19 cellular contexts compared by ENCODE assay signal in genomic region chr21:25508364-25508763, GRCh38.
DNase-seq lines count a peak whose midpoint lies in the region; ATAC-seq and TF ChIP-seq lines count a peak whose summit lies in the region.
"Had no signal": no experiment of that assay in that cellular context is flagged by ENCODE, and none has a peak within 500 bp of the region (broad histone marks: within the 10 kb centered on the region; RNA-seq: fewer than 3 reads in every experiment).

No MANE protein-coding gene starts in this region.

- TF ChIP-seq POLR2A in IMR-90 (IDR thresholded peaks at IDR 0.05; ENCODE audit: low read depth, low read length): no peak

- H3K9me3 ChIP-seq in IMR-90 (ENCODE audit: control insufficient read depth, insufficient read depth, low read length) (no peaks in the 10 kb centered on the region), neuronal stem cell (replicated peaks in 1 of 2; ENCODE audit: control insufficient read depth in 2 of 2, insufficient read depth in 1 of 2, low read depth in 1 of 2, low read length in 2 of 2) (peaks cover 0 to 2% of the 10 kb centered on the region in 2 donors), left ventricle myocardium inferior (replicated peaks) (no peaks in the 10 kb centered on the region)
- no peaks in the 10 kb centered on the region for H3K9me3 ChIP-seq in CD8-positive, alpha-beta T cell (ENCODE audit: low read length)

- H3K27me3 Mint-ChIP-seq in activated T-cell treated with anti-CD3 and anti-CD28 coated beads, Interleukin-2, amount 50 U/mL, for 4 hours (ENCODE audit: low read depth): no peaks in the 10 kb centered on the region
- no peaks in the 10 kb centered on the region for H3K27me3 Mint-ChIP-seq in activated naive CD8-positive, alpha-beta T cell
- no peaks in the 10 kb centered on the region for H3K27me3 Mint-ChIP-seq in CD8-positive, alpha-beta T cell (ENCODE audit: low read depth)

- H3K36me3 Mint-ChIP-seq in activated T-cell treated with anti-CD3 and anti-CD28 coated beads, Interleukin-2, amount 50 U/mL, for 4 hours (ENCODE audit: insufficient read depth): peaks cover 12% of the 10 kb centered on the region
- H3K36me3 Mint-ChIP-seq in activated naive CD8-positive, alpha-beta T cell: peaks cover 11% of the 10 kb centered on the region
- H3K36me3 Mint-ChIP-seq in CD8-positive, alpha-beta T cell: no peaks in the 10 kb centered on the region
- H3K36me3 Mint-ChIP-seq: CD14-positive monocyte, mesothelial cell of epicardium had no signal

- no peak for ATAC-seq in activated T-cell treated with anti-CD3 and anti-CD28 coated beads, Interleukin-2, amount 50 U/mL, for 4 hours
- ATAC-seq in IMR-90 (ENCODE audit: low read depth): peak; percentile 33; the same call in 1 of the 2 replicates
- no peak for ATAC-seq in CD8-positive, alpha-beta T cell
- ATAC-seq: esophagus mucosa, left cardiac atrium had no signal

- no peaks in the 10 kb centered on the region for H3K36me3 ChIP-seq in IMR-90 (ENCODE audit: control insufficient read depth, insufficient read depth, low read length)
- no peaks in the 10 kb centered on the region for H3K36me3 ChIP-seq in neuronal stem cell (replicated peaks in 1 of 2; ENCODE audit: control insufficient read depth in 2 of 2, insufficient read depth in 2 of 2, low read length in 2 of 2)
- H3K36me3 ChIP-seq in CD8-positive, alpha-beta T cell (ENCODE audit: insufficient read depth, low read length): no peaks in the 10 kb centered on the region
- H3K36me3 ChIP-seq in left ventricle myocardium inferior: no peaks in the 10 kb centered on the region

- H2BK5ac ChIP-seq in IMR-90 (ENCODE audit: low read depth, low read length, poor library complexity, severe bottlenecking) (no peak overlapping the region), neuronal stem cell (ENCODE audit: low read length) (no peak overlapping the region)

- TF ChIP-seq RAD21 in IMR-90 (IDR thresholded peaks at IDR 0.05; ENCODE audit: low read length): no peak

- H4K20me1 ChIP-seq in IMR-90 (ENCODE audit: insufficient read depth, low read length): no peaks in the 10 kb centered on the region

- in situ Hi-C loops in IMR-90 (cut with MboI; ENCODE audit: low sequenced_read_pairs): no loop called here

- peak overlapping the region; percentile 70 for H2BK120ac ChIP-seq in IMR-90 (ENCODE audit: low read depth, low read length)
- H2BK120ac ChIP-seq in neuronal stem cell (ENCODE audit: low read depth, low read length): no peak overlapping the region

- peak overlapping the region; percentile 60 for H3K4me3 Mint-ChIP-seq in activated T-cell treated with anti-CD3 and anti-CD28 coated beads, Interleukin-2, amount 50 U/mL, for 4 hours
- H3K4me3 Mint-ChIP-seq in activated naive CD8-positive, alpha-beta T cell: peak overlapping the region; percentile 38
- no peak overlapping the region for H3K4me3 Mint-ChIP-seq in CD8-positive, alpha-beta T cell
- H3K4me3 Mint-ChIP-seq: CD14-positive monocyte, mesothelial cell of epicardium had no signal

- H2AK9ac ChIP-seq in IMR-90 (replicated peaks; ENCODE audit: low read depth, low read length, poor library complexity): peak overlapping the region; percentile 39

- no peak overlapping the region for H3K4me2 ChIP-seq in IMR-90 (ENCODE audit: low read depth, low read length)
- no peak overlapping the region for H3K4me2 ChIP-seq in neuronal stem cell (ENCODE audit: insufficient read depth, low read length, poor library complexity, severe bottlenecking)

- H3K4me1 Mint-ChIP-seq in activated T-cell treated with anti-CD3 and anti-CD28 coated beads, Interleukin-2, amount 50 U/mL, for 4 hours (ENCODE audit: low read depth): peaks cover 61% of the 10 kb centered on the region
- peaks cover 71% of the 10 kb centered on the region for H3K4me1 Mint-ChIP-seq in activated naive CD8-positive, alpha-beta T cell (ENCODE audit: low read depth)
- peaks cover 5% of the 10 kb centered on the region for H3K4me1 Mint-ChIP-seq in CD8-positive, alpha-beta T cell (ENCODE audit: low read depth)
- H3K4me1 Mint-ChIP-seq: mesothelial cell of epicardium had no signal

- no peaks in the 10 kb centered on the region for H3K27me3 ChIP-seq in IMR-90 (ENCODE audit: control insufficient read depth, insufficient read depth, low read length)
- no peaks in the 10 kb centered on the region for H3K27me3 ChIP-seq in neuronal stem cell (ENCODE audit: control insufficient read depth in 3 of 3, insufficient read depth in 3 of 3, low read depth in 1 of 3, low read length in 3 of 3)
- no peaks in the 10 kb centered on the region for H3K27me3 ChIP-seq in CD8-positive, alpha-beta T cell (ENCODE audit: insufficient read depth, low read length)
- H3K27me3 ChIP-seq in left ventricle myocardium inferior (ENCODE audit: low read depth): no peaks in the 10 kb centered on the region

- H3K23ac ChIP-seq in IMR-90 (ENCODE audit: low read depth, low read length): no peak overlapping the region
- H3K23ac ChIP-seq in neuronal stem cell (ENCODE audit: low read depth, low read length, poor library complexity): no peak overlapping the region

- H3K9ac ChIP-seq in IMR-90 (ENCODE audit: low read depth, low read length) (no peak overlapping the region), neuronal stem cell (ENCODE audit: low read depth, low read length, poor library complexity) (no peak overlapping the region)

- H3K4me1 ChIP-seq in IMR-90 (ENCODE audit: control insufficient read depth, insufficient read depth, low read length) (peaks cover 5% of the 10 kb centered on the region), neuronal stem cell (ENCODE audit: control insufficient read depth in 2 of 2, insufficient read depth in 1 of 2, low read depth in 1 of 2, low read length in 2 of 2) (no peaks in the 10 kb centered on the region), left ventricle myocardium inferior (peaks cover 3% of the 10 kb centered on the region)
- no peaks in the 10 kb centered on the region for H3K4me1 ChIP-seq in CD8-positive, alpha-beta T cell (ENCODE audit: insufficient read depth, low read length)

- dilution Hi-C loops in IMR-90 (cut with HindIII; ENCODE audit: low sequenced_read_pairs, unreplicated experiment): no loop called here

- H2AK5ac ChIP-seq in IMR-90 (ENCODE audit: low read depth, low read length): no peak overlapping the region
- no peak overlapping the region for H2AK5ac ChIP-seq in neuronal stem cell (ENCODE audit: low read depth, low read length)

- no peak overlapping the region for H2BK12ac ChIP-seq in neuronal stem cell (ENCODE audit: low read length)

- TF ChIP-seq CTCF in IMR-90 (conservative IDR thresholded peaks at IDR 0.05; ENCODE audit: low read depth, low read length): no peak
- TF ChIP-seq CTCF in CD8-positive, alpha-beta T cell (IDR thresholded peaks at IDR 0.05): no peak
- no peak for TF ChIP-seq CTCF in left ventricle myocardium inferior (IDR thresholded peaks at IDR 0.05; ENCODE audit: borderline replicate concordance)

- BruUV-seq in IMR-90 (replicated peaks; lab: Mats Ljungman, UMichigan): no TSS peak

- intact Hi-C loops in IMR-90 (cut with micrococcal nuclease) (no loop called here), posterior vena cava (cut with DNase I) (no loop called here), left ventricle myocardium inferior (cut with micrococcal nuclease) (no loop called here)
- intact Hi-C loops in CD8-positive, alpha-beta T cell (cut with DNase I, micrococcal nuclease): no loop called here

- H3K18ac ChIP-seq in IMR-90 (ENCODE audit: low read depth, low read length) (peak overlapping the region; percentile 20; the same call in 1 of the 2 replicates), neuronal stem cell (ENCODE audit: low read length) (no peak overlapping the region)

- H3K4ac ChIP-seq in IMR-90 (ENCODE audit: low read depth, low read length) (no peak overlapping the region), neuronal stem cell (ENCODE audit: low read length) (no peak overlapping the region)

- H3K4me3 ChIP-seq in IMR-90 (ENCODE audit: insufficient read depth, low read depth, low read length) (no peak overlapping the region), neuronal stem cell (ENCODE audit: low read length in 2 of 2) (no peak overlapping the region), left ventricle myocardium inferior (no peak overlapping the region)
- no peak overlapping the region for H3K4me3 ChIP-seq in CD8-positive, alpha-beta T cell (ENCODE audit: low read depth, low read length)

- POLR2A ChIA-PET in IMR-90 (lab: Charles Lee; ENCODE audit: unreplicated experiment): no interaction called here
- POLR2A ChIA-PET in CD8-positive, alpha-beta T cell (lab: Charles Lee): no interaction called here

- no peaks in the 10 kb centered on the region for H3K9me1 ChIP-seq in IMR-90 (ENCODE audit: insufficient read depth, low read length)

- CTCF ChIA-PET in IMR-90 (lab: Yijun Ruan, JAX): no interaction called here
- CTCF ChIA-PET in CD8-positive, alpha-beta T cell (lab: Charles Lee): no interaction called here

- H2BK15ac ChIP-seq in IMR-90 (ENCODE audit: low read depth, low read length): peak overlapping the region; percentile 38; the same call in 1 of the 3 replicates
- H2BK15ac ChIP-seq in neuronal stem cell (ENCODE audit: low read length): no peak overlapping the region

- H3K56ac ChIP-seq in IMR-90 (ENCODE audit: extremely low read depth, insufficient read depth, low read length): no peak overlapping the region

- H2AFZ ChIP-seq in IMR-90 (replicated peaks; ENCODE audit: low read length, poor library complexity): peak overlapping the region; percentile 73
- peak overlapping the region; percentile 58 for H2AFZ ChIP-seq in neuronal stem cell (ENCODE audit: low read length)

- no peak overlapping the region for H4K91ac ChIP-seq in IMR-90 (ENCODE audit: insufficient read depth, low read depth, low read length)
- H4K91ac ChIP-seq in neuronal stem cell (ENCODE audit: low read depth, low read length, poor library complexity): no peak overlapping the region

- H2BK20ac ChIP-seq in IMR-90 (ENCODE audit: low read depth, low read length): peak overlapping the region; percentile 16; the same call in 1 of the 2 replicates

- no peaks in the 10 kb centered on the region for H3K79me1 ChIP-seq in IMR-90 (ENCODE audit: low read depth in 1 of 2, low read length in 2 of 2)
- H3K79me1 ChIP-seq in neuronal stem cell (ENCODE audit: low read depth, low read length): no peaks in the 10 kb centered on the region

- peaks cover 13% of the 10 kb centered on the region for H3K9me3 Mint-ChIP-seq in activated T-cell treated with anti-CD3 and anti-CD28 coated beads, Interleukin-2, amount 50 U/mL, for 4 hours
- peaks cover under 1% of the 10 kb centered on the region for H3K9me3 Mint-ChIP-seq in activated naive CD8-positive, alpha-beta T cell (ENCODE audit: low read depth)
- no peaks in the 10 kb centered on the region for H3K9me3 Mint-ChIP-seq in CD8-positive, alpha-beta T cell
- H3K9me3 Mint-ChIP-seq: mesothelial cell of epicardium had no signal

- peak overlapping the region; percentile 75 for H3K27ac Mint-ChIP-seq in activated naive CD8-positive, alpha-beta T cell
- no peak overlapping the region for H3K27ac Mint-ChIP-seq in CD8-positive, alpha-beta T cell
- H3K27ac Mint-ChIP-seq: CD14-positive monocyte, mesothelial cell of epicardium had no signal

- no CpG with 5 or more reads among the region's 3 CpGs for WGBS in IMR-90 (ENCODE audit: extremely low coverage in 2 of 2, insufficient read length in 1 of 2), 2 experiments
- no CpG with 5 or more reads among the region's 3 CpGs for WGBS in neuronal stem cell (ENCODE audit: extremely low coverage in 2 of 2, insufficient read length in 2 of 2, insufficient replicate concordance in 1 of 2), 2 donors

- peak overlapping the region; percentile 37; the same call in 1 of the 2 replicates for H4K5ac ChIP-seq in IMR-90 (ENCODE audit: low read depth, low read length)

- H4K8ac ChIP-seq in IMR-90 (ENCODE audit: low read depth in 2 of 2, low read length in 2 of 2) (0 out of 4 replicates have a peak overlapping the region, but pooled peaks of 1 of the 2 experiments have one; percentile 45), neuronal stem cell (ENCODE audit: low read depth, low read length) (no peak overlapping the region)

- DNase-seq in activated T-cell treated with anti-CD3 and anti-CD28 coated beads, Interleukin-2, amount 50 U/mL, for 4 hours: no peak
- no peak for DNase-seq in activated T-cell treated with anti-CD3 and anti-CD28 coated beads, Interleukin-2, amount 50 U/mL, for 48 hours
- DNase-seq in IMR-90 (peak; percentile 23), neuronal stem cell (ENCODE audit: low spot score) (no peak), posterior vena cava (ENCODE audit: low spot score) (no peak), left ventricle myocardium inferior (no peak)
- DNase-seq in CD8-positive, alpha-beta T cell: no peak
- DNase-seq: ACHN; activated gamma-delta T cell; aorta; DMS153; effector CD8-positive, alpha-beta T cell; left cardiac atrium; NCI-H2029; retina had no signal

- H3K14ac ChIP-seq in IMR-90 (replicated peaks; ENCODE audit: low read depth, low read length) (0 out of 2 replicates have a peak overlapping the region, but pooled peaks have one; percentile 42), neuronal stem cell (ENCODE audit: low read length) (no peak overlapping the region)

- no peak overlapping the region for H3K27ac ChIP-seq in IMR-90 (ENCODE audit: insufficient read depth, low read length)
- H3K27ac ChIP-seq in neuronal stem cell (replicated peaks; ENCODE audit: low read length): no peak overlapping the region
- H3K27ac ChIP-seq in CD8-positive, alpha-beta T cell (ENCODE audit: low read depth, low read length): no peak overlapping the region
- no peak overlapping the region for H3K27ac ChIP-seq in left ventricle myocardium inferior (replicated peaks)
